31 cellular contexts compared by ENCODE assay signal in the genomic region with DNA sequence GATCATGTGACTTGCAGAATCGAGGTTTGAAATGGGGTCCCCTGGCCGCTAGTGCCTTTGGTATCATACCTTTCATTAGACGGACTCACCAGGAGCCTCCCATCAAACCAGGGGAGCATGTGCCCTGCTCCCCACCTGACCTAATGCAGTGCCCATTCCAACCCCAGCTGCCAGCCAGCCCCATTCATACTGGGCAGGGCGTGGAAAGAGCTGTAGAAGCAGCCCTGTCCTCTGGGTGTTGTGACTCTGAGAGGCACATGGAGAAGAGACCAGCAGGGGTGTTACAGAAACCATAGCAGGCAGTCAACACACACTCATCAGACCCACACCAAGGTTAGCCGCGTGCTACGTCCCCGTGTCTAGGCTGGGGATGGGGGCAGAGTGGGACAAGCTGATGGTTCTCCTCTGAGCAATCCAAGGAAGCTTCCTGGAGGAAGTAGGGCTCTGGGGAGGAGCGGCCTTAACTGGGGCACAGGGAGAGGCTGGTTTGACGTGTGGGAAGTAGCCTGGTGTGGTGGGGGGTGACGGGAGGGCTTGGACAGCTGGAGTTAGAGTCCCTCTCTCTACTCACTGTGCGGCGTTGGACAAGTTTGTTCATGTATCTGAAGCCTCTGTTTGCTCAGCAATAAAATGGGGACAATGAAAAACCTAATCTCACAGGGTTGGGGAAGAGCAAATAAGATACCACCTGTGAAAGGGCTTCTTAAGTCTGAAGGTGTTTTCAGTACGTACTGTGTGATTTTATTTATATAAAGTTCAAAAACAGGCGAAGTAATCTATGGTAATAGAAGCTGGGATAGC. TPM values are rescaled to one million over a fixed set of nuclear protein-coding genes. Genes with fewer than 3 reads are reported as not detected.
DNase-seq lines count a peak whose midpoint lies in the region; ATAC-seq, FAIRE-seq and TF ChIP-seq lines count a peak whose summit lies in the region.
"Had no signal": no experiment of that assay in that cellular context is flagged by ENCODE, and none has a peak within 500 bp of the region (broad histone marks: within the 10 kb centered on the region; RNA-seq: fewer than 3 reads in every experiment).

No MANE protein-coding gene starts in this region.

- CTCF ChIA-PET in GM12878 (lab: Yijun Ruan, JAX), result no interaction called here

- 26% methylated on average over 15 of the region's 15 CpGs for WGBS in GM12878 (ENCODE audit: insufficient coverage, insufficient replicate concordance, low lambda C conversion rate, missing lambda C conversion rate)

- peak; percentile 9 for DNase-seq in DMS153 (lab: John Stamatoyannopoulos, UW)
- no peak for DNase-seq in DMS153 treated with DMSO at 0.1 percent for 48 hours (lab: John Stamatoyannopoulos, UW; ENCODE audit: unreplicated experiment)
- peak; percentile 57 to 65 for DNase-seq in NCI-H526 (lab: John Stamatoyannopoulos, UW)
- DNase-seq in GM12878 (ENCODE audit: low read depth, low spot score), result no peak
- DNase-seq in mucosa of descending colon, result peak in 1 of 3 donors; percentile 40
- DNase-seq: activated CD4-positive, alpha-beta T cell treated with anti-CD3 and anti-CD28 coated beads, Interleukin-2, amount 10 ng/mL, durations not matched to agents 24 days and 14 days; activated effector memory CD4-positive, alpha-beta T cell treated with anti-CD3 and anti-CD28 coated beads, Interleukin-2, amount 50 U/mL, for 16 hours; activated T-cell treated with anti-CD3 and anti-CD28 coated beads, Interleukin-2, amount 50 U/mL, for 1 hour; aorta; C1 segment of cervical spinal cord; effector CD8-positive, alpha-beta T cell; H7; Karpas-422; left ventricle myocardium inferior; mesendoderm; NCI-H146; PC-9; retina; stimulated activated naive CD4-positive, alpha-beta T cell had no signal

- no peaks in the 10 kb centered on the region for H3K4me1 ChIP-seq in GM12878 (ENCODE audit: control insufficient read depth, insufficient read depth, low read length)
- H3K4me1 ChIP-seq in mucosa of descending colon (ENCODE audit: low read depth), result peaks cover 14% of the 10 kb centered on the region
- H3K4me1 ChIP-seq: pancreas, SJSA1 had no signal

- H3K4me3 ChIP-seq in GM12878 (no peak overlapping the region), mucosa of descending colon (no peak overlapping the region)
- H3K4me3 ChIP-seq: coronary artery, left ventricle myocardium inferior, neural progenitor cell, pancreas, PC-9, SJSA1, skin epidermis had no signal

- H3K4me2 ChIP-seq in GM12878 (ENCODE audit: control insufficient read depth, insufficient read depth), result no peak overlapping the region
- H3K4me2 ChIP-seq: neural progenitor cell, PC-9 had no signal

- no peaks in the 10 kb centered on the region for H3K9me3 ChIP-seq in GM12878 (replicated peaks; ENCODE audit: control insufficient read depth, insufficient read depth, low read length)
- no peaks in the 10 kb centered on the region for H3K9me3 ChIP-seq in mucosa of descending colon
- H3K9me3 ChIP-seq: left ventricle myocardium inferior, pancreas, SJSA1 had no signal

- POLR2A ChIA-PET in GM12878 (lab: Charles Lee), result no interaction called here

- BruUV-seq in GM12878 (replicated peaks; lab: Mats Ljungman, UMichigan), result no TSS peak

- FAIRE-seq in GM12878 (lab: Jason Lieb, UNC), result no peak
- FAIRE-seq: bronchial epithelial cell, GM18507, pancreas had no signal

- in situ Hi-C loops in GM12878 (cut with MboI), result no loop called here

- RAD21 ChIA-PET in GM12878 (lab: Charles Lee; ENCODE audit: unreplicated experiment), result interaction anchor here (0.7 to 2.3 kb wide), 2 partner anchors 41 to 160 kb away, joined by 5 to 6 read pairs; no protein-coding TSS in a partner anchor

- TF ChIP-seq RAD21 in GM12878 (IDR thresholded peaks at IDR 0.05; ENCODE audit: insufficient read depth, low read depth, low read length), result no peak

- no peak for TF ChIP-seq POLR2A in GM12878 (IDR thresholded peaks at IDR 0.05; ENCODE audit: low read depth, low read length)

- H2AFZ ChIP-seq in GM12878 (ENCODE audit: control insufficient read depth, low read depth, low read length), result no peak overlapping the region
- H2AFZ ChIP-seq: neural progenitor cell, PC-9 had no signal

- peaks cover 0 to 1% of the 10 kb centered on the region in 2 experiments; a peak in 2 of 4 replicates for H3K27me3 ChIP-seq in GM12878 (replicated peaks in 1 of 2; ENCODE audit: control insufficient read depth in 2 of 2, insufficient read depth in 2 of 2, low read length in 1 of 2)
- H3K27me3 ChIP-seq: neural progenitor cell, pancreas, SJSA1 had no signal

- intact Hi-C loops in GM12878 (cut with micrococcal nuclease; ENCODE audit: unreplicated experiment), result no loop called here
- intact Hi-C loops in mucosa of descending colon (cut with DNase I, micrococcal nuclease), result no loop called here

- H3K36me3 ChIP-seq in GM12878 (ENCODE audit: control insufficient read depth in 2 of 2, insufficient read depth in 2 of 2, low read length in 1 of 2) (no peaks in the 10 kb centered on the region), mucosa of descending colon (ENCODE audit: low read depth) (no peaks in the 10 kb centered on the region)
- H3K36me3 ChIP-seq: left ventricle myocardium inferior, neural progenitor cell, pancreas, SJSA1 had no signal

- TF ChIP-seq CTCF in GM12878 (IDR thresholded peaks at IDR 0.05 in 2 of 3, conservative IDR thresholded peaks at IDR 0.05 in 1 of 3; ENCODE audit: control insufficient read depth in 2 of 3, extremely low read depth in 1 of 3, insufficient read depth in 1 of 3, low read depth in 3 of 3, low read length in 3 of 3), result no peak
- TF ChIP-seq CTCF in mucosa of descending colon (IDR thresholded peaks at IDR 0.05), result no peak

- H3K27ac ChIP-seq in GM12878 (ENCODE audit: control insufficient read depth, insufficient read depth), result no peak overlapping the region
- H3K27ac ChIP-seq: 22Rv1, coronary artery, epithelial cell of prostate, left ventricle myocardium inferior, neural progenitor cell, pancreas, PC-9, SJSA1, skin epidermis had no signal

- no peak for TF ChIP-seq EP300 in GM12878 (IDR thresholded peaks at IDR 0.05; ENCODE audit: borderline replicate concordance in 1 of 2, control insufficient read depth in 1 of 2, low read depth in 2 of 2, low read length in 2 of 2)

- H3K79me2 ChIP-seq in GM12878 (ENCODE audit: control insufficient read depth, insufficient read depth, low read length), result no peaks in the 10 kb centered on the region

- ATAC-seq in GM12878 (peak; percentile 32; the same call in 1 of the 3 replicates), mucosa of descending colon (peak; percentile 90), HG03097 (IDR thresholded peaks at IDR 0.05; ENCODE audit: low FRiP score, unreplicated experiment) (no peak), esophagus mucosa (no peak), GM21515 (IDR thresholded peaks at IDR 0.05; ENCODE audit: unreplicated experiment) (no peak)
- ATAC-seq: pancreas had no signal

- no peak overlapping the region for H3K9ac ChIP-seq in GM12878 (ENCODE audit: control insufficient read depth, insufficient read depth, low read length)
- H3K9ac ChIP-seq: neural progenitor cell had no signal

- SMC1A ChIA-PET in GM12878 (lab: Charles Lee; ENCODE audit: uncharacterized antibody, unreplicated experiment), result no interaction called here

- H4K20me1 ChIP-seq in GM12878 (ENCODE audit: control insufficient read depth, insufficient read depth), result no peaks in the 10 kb centered on the region

TF ChIP-seq in GM12878, 131 proteins besides CTCF, POLR2A, EP300 and RAD21 (continues in another document):
- TF ChIP-seq, protein P1, sequence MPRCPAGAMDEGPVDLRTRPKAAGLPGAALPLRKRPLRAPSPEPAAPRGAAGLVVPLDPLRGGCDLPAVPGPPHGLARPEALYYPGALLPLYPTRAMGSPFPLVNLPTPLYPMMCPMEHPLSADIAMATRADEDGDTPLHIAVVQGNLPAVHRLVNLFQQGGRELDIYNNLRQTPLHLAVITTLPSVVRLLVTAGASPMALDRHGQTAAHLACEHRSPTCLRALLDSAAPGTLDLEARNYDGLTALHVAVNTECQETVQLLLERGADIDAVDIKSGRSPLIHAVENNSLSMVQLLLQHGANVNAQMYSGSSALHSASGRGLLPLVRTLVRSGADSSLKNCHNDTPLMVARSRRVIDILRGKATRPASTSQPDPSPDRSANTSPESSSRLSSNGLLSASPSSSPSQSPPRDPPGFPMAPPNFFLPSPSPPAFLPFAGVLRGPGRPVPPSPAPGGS (IDR thresholded peaks at IDR 0.05; ENCODE audit: borderline replicate concordance, insufficient read depth, low read depth, low read length, poor library complexity, severe bottlenecking), result no peak
- TF ChIP-seq EZH2 (IDR thresholded peaks at IDR 0.05; ENCODE audit: borderline replicate concordance, control insufficient read depth, low read depth, low read length), result no peak
- TF ChIP-seq SMAD5 (IDR thresholded peaks at IDR 0.05; ENCODE audit: low read depth), result no peak

RNA-seq across cellular contexts. Expression of a gene that starts 13.9 kb away (rescaled TPM):
- 3.7 and 5.4 TPM in 2 replicates for total RNA-seq in GM12878 (2013; cell fraction: nucleolus; rRNA removed)
- total RNA-seq in GM12878 (2014; rRNA removed) (0.44 and 0.85 TPM in 2 replicates), GM12878 (2014; rRNA removed; fragmentation: Illumina TruSeq; extraction: Trizol) (0.63 and 0.83 TPM in 2 replicates), GM12878 (2021) (1.0 and 1.3 TPM in 2 replicates), mucosa of descending colon (under 1 TPM in 2 of 3 donors, not detected in 1; 0.36 to 0.51 TPM), esophagus mucosa (0.08 TPM)
- 0.22 TPM for polyA plus RNA-seq in GM12878 (2011; ENCODE audit: low read depth)
- polyA plus RNA-seq in GM12878 (2011; rRNA removed) (1.6 and 3.6 TPM in 2 replicates), GM12878 (2014; fragmentation: Illumina TruSeq; extraction: Trizol) (0.48 and 0.88 TPM in 2 replicates), GM12878 (2014; fragmentation: Nextera tagmentation; extraction: Ambion mirVana) (under 1 TPM; 0.33 to 0.45 TPM), GM12878 (2014; rRNA removed) (0.77 and 0.78 TPM in 2 replicates), GM12878 (2016; fragmentation: Nextera tagmentation; extraction: Ambion mirVana) (under 1 TPM; 0.55 to 0.66 TPM)
- 4.0 and 4.3 TPM in 2 replicates for polyA plus RNA-seq in GM12878 (2011; cell fraction: cytosol; rRNA removed)
- 9.6 and 11.7 TPM in 2 replicates for polyA plus RNA-seq in GM12878 (2011; cell fraction: nucleus; rRNA removed)
- polyA plus RNA-seq in GM12878 (2012), result 0.41 and 0.51 TPM in 2 replicates
- polyA minus RNA-seq in GM12878 (2011; rRNA and poly(A)+ RNA removed), result 5.3 and 7.7 TPM in 2 replicates
- polyA minus RNA-seq in GM12878 (2011; cell fraction: cytosol; rRNA and poly(A)+ RNA removed), result 1.5 and 1.9 TPM in 2 replicates
- 9.7 and 17.1 TPM in 2 replicates for polyA minus RNA-seq in GM12878 (2011; cell fraction: nucleus; rRNA and poly(A)+ RNA removed)
- total RNA-seq: aorta, bronchial epithelial cell, pancreas, PC-9, SJSA1 had no signal
- polyA plus RNA-seq: aorta had no signal

Comparison
In these comparisons a context has a peak if more than half of its experiments do, and no peak if none do; other contexts are left out.
1. DNase-seq: peak in DMS153 (single experiment) and NCI-H526 (2 of 2); none in DMS153 treated with DMSO at 0.1 percent for 48 hours (single experiment) and GM12878 (single experiment).
2. ATAC-seq: peak in GM12878 (single experiment) and mucosa of descending colon (single experiment); none in HG03097 (single experiment), esophagus mucosa (single experiment) and GM21515 (single experiment).